In the genomic region with DNA sequence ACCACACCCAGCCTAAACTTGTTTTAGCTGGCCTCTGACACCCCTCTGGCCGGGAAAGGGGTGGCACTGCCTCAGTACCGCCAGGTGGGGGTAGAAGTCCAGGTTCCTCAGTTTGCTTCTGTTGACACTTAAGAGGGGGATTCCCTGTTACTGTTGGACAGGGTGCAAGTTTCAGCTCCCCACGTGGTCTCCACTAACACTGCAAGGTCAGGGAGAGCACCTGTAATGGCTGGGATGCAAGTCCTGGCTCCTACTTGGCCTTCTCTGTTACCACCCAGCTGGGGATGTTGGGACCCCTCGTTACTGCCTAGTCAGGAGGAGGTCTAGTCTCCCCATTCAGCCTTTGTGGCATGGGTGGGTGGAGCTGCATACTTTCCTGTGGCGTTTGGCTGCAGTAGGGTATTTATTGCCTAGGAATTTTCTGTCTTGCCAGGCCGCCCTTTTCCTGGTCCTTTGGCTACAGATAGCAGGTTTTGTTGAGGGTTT, we compare ENCODE assay signal across 12 cellular contexts. TPM values are rescaled to one million over a fixed set of nuclear protein-coding genes. Genes with fewer than 3 reads are reported as not detected.
DNase-seq lines count a peak whose midpoint lies in the region; ATAC-seq, FAIRE-seq and TF ChIP-seq lines count a peak whose summit lies in the region.
"Had no signal": no experiment of that assay in that cellular context is flagged by ENCODE, and none has a peak within 500 bp of the region (broad histone marks: within the 10 kb centered on the region; RNA-seq: fewer than 3 reads in every experiment).

No MANE protein-coding gene starts in this region.

- no peak overlapping the region for H3K4me2 ChIP-seq in PC-3 (ENCODE audit: low read length)

- H3K4me1 Mint-ChIP-seq in nephron progenitor cell = peaks cover 22% of the 10 kb centered on the region
- H3K4me1 Mint-ChIP-seq: naive B cell had no signal

- CTCF ChIA-PET in PC-3 (lab: Charles Lee) = no interaction called here

- BruUV-seq in PC-3 (replicated peaks; lab: Mats Ljungman, UMichigan) = no TSS peak

- no peaks in the 10 kb centered on the region for H3F3A ChIP-seq in PC-3 (ENCODE audit: low read length, unreplicated experiment)

- no peaks in the 10 kb centered on the region for H3K9me3 ChIP-seq in PC-3 (ENCODE audit: low read length)
- H3K9me3 ChIP-seq: gastrocnemius medialis had no signal

- no peak for FAIRE-seq in HTR-8/SVneo (lab: Jason Lieb, UNC)

- no peaks in the 10 kb centered on the region for H3K79me2 ChIP-seq in PC-3 (ENCODE audit: low read length)

- H3K9me3 Mint-ChIP-seq in nephron progenitor cell = no peaks in the 10 kb centered on the region
- H3K9me3 Mint-ChIP-seq: naive B cell had no signal

- DNase-seq in GM06990 (ENCODE audit: extremely low read depth, insufficient read length) = no peak
- no peak for DNase-seq in PC-3
- DNase-seq in foreskin keratinocyte = no peak
- DNase-seq in nephron progenitor cell = no peak
- no peak for DNase-seq in NK-92 (lab: John Stamatoyannopoulos, UW; ENCODE audit: unreplicated experiment)
- no peak for DNase-seq in cortex of kidney (lab: John Stamatoyannopoulos, UW)
- no peak for DNase-seq in HTR-8/SVneo (ENCODE audit: insufficient read length, low spot score)
- DNase-seq: naive B cell, substantia nigra had no signal

- ATAC-seq in PC-3 (no peak), foreskin keratinocyte (no peak), HG02678 (IDR thresholded peaks at IDR 0.05; ENCODE audit: unreplicated experiment) (no peak)

- no peak overlapping the region for H3K4me3 Mint-ChIP-seq in nephron progenitor cell
- H3K4me3 Mint-ChIP-seq: naive B cell had no signal

- intact Hi-C loops in PC-3 (cut with micrococcal nuclease) = no loop called here

- POLR2A ChIA-PET in PC-3 (lab: Charles Lee; ENCODE audit: unreplicated experiment) = no interaction called here

- no peaks in the 10 kb centered on the region for H3K9me2 ChIP-seq in PC-3 (replicated peaks; ENCODE audit: low read length)

- H3K36me3 ChIP-seq in GM06990 (ENCODE audit: control insufficient read depth, insufficient read depth, low read length) = no peaks in the 10 kb centered on the region
- no peaks in the 10 kb centered on the region for H3K36me3 ChIP-seq in PC-3 (ENCODE audit: low read depth, low read length)
- H3K36me3 ChIP-seq: cardiac muscle cell, gastrocnemius medialis had no signal

- no peaks in the 10 kb centered on the region for H3K27me3 Mint-ChIP-seq in nephron progenitor cell (ENCODE audit: low read depth, poor library complexity)

- H3K4me1 ChIP-seq in PC-3 (ENCODE audit: insufficient read depth, low read length) (peaks cover 14% of the 10 kb centered on the region), foreskin keratinocyte (no peaks in the 10 kb centered on the region)

- H3K4me3 ChIP-seq in GM06990 (replicated peaks; ENCODE audit: low read depth, low read length) (no peak overlapping the region), PC-3 (ENCODE audit: low read length) (no peak overlapping the region)
- H3K4me3 ChIP-seq: cardiac muscle cell, gastrocnemius medialis had no signal

- H4K20me1 ChIP-seq in PC-3 (ENCODE audit: low read length) = no peaks in the 10 kb centered on the region

- H3K9ac ChIP-seq in PC-3 (ENCODE audit: low read length) = peak overlapping the region; percentile 50

- H3K27ac ChIP-seq in PC-3 (ENCODE audit: low read length) = peak overlapping the region; percentile 79
- no peak overlapping the region for H3K27ac ChIP-seq in foreskin keratinocyte
- H3K27ac ChIP-seq: cardiac muscle cell had no signal

- H2AFZ ChIP-seq in PC-3 (ENCODE audit: low read length) = 0 out of 2 replicates have a peak overlapping the region, but pooled peaks have one; percentile 21

- H3K27me3 ChIP-seq in GM06990 (replicated peaks; ENCODE audit: control insufficient read depth, insufficient read depth, low read length) (no peaks in the 10 kb centered on the region; the same call in 1 of the 2 replicates), PC-3 (ENCODE audit: low read length) (no peaks in the 10 kb centered on the region), foreskin keratinocyte (peaks cover 3% of the 10 kb centered on the region)
- H3K27me3 ChIP-seq: cardiac muscle cell, gastrocnemius medialis had no signal

- TF ChIP-seq CTCF in GM06990 (IDR thresholded peaks at IDR 0.05; ENCODE audit: insufficient read depth, low read length, poor library complexity, severe bottlenecking) (peak; percentile 56), PC-3 (conservative IDR thresholded peaks at IDR 0.05; ENCODE audit: low read depth, low read length) (no peak), foreskin keratinocyte (conservative IDR thresholded peaks at IDR 0.05) (peak; percentile 31), nephron progenitor cell (IDR thresholded peaks at IDR 0.05) (no peak)

- H3K36me3 Mint-ChIP-seq in nephron progenitor cell (ENCODE audit: low read depth) = no peaks in the 10 kb centered on the region
- H3K36me3 Mint-ChIP-seq: naive B cell had no signal

- peak overlapping the region; percentile 3 for H3K27ac Mint-ChIP-seq in nephron progenitor cell

RNA-seq across cellular contexts. Expression of gene MFAP4, which starts 10.6 kb away (rescaled TPM):
- total RNA-seq in PC-3 (2014; rRNA removed) (not detected in 2 replicates), foreskin keratinocyte (not detected in 2 replicates)
- polyA plus RNA-seq in foreskin keratinocyte = not detected in 2 replicates

RNA-seq across cellular contexts. Expression of gene RNF112, which starts 13.4 kb away (rescaled TPM):
- total RNA-seq in PC-3 (2014; rRNA removed) = 0.18 and 1.0 TPM in 2 replicates
- total RNA-seq in foreskin keratinocyte = 0.07 and 0.14 TPM in 2 replicates
- polyA plus RNA-seq in foreskin keratinocyte = 0.04 and 0.07 TPM in 2 replicates

RNA-seq across cellular contexts. Expression of gene MAPK7, which starts 19.3 kb away (rescaled TPM):
- total RNA-seq in PC-3 (2014; rRNA removed) (9.8 and 18.5 TPM in 2 replicates), foreskin keratinocyte (12.3 and 13.5 TPM in 2 replicates)
- 11.8 TPM in 2 replicates for polyA plus RNA-seq in foreskin keratinocyte

RNA-seq across cellular contexts. Expression of gene B9D1, which starts 35.1 kb away (rescaled TPM):
- total RNA-seq in PC-3 (2014; rRNA removed) = 42.8 and 48.0 TPM in 2 replicates
- 32.6 and 34.7 TPM in 2 replicates for total RNA-seq in foreskin keratinocyte
- 46.6 and 52.2 TPM in 2 replicates for polyA plus RNA-seq in foreskin keratinocyte

Comparison
In these comparisons a context has a peak if more than half of its experiments do, and no peak if none do; other contexts are left out.
1. CTCF ChIP-seq: peak in GM06990 (single experiment) and foreskin keratinocyte (single experiment); none in PC-3 (single experiment) and nephron progenitor cell (single experiment).